22 cellular contexts compared by ENCODE assay signal in genomic region chr3:134338201-134338512, GRCh38. TPM values are rescaled to one million over a fixed set of nuclear protein-coding genes. Genes with fewer than 3 reads are reported as not detected.
DNase-seq lines count a peak whose midpoint lies in the region; ATAC-seq and TF ChIP-seq lines count a peak whose summit lies in the region.
"Had no signal": no experiment of that assay in that cellular context is flagged by ENCODE, and none has a peak within 500 bp of the region (broad histone marks: within the 10 kb centered on the region; RNA-seq: fewer than 3 reads in every experiment).

No MANE protein-coding gene starts in this region.

- H3K9me3 ChIP-seq in neural progenitor cell (ENCODE audit: low read depth) (no peaks in the 10 kb centered on the region), hepatocyte (ENCODE audit: low read depth) (no peaks in the 10 kb centered on the region)
- H3K9me3 ChIP-seq: HAP-1, SJSA1 had no signal

- peak; percentile 28 for ATAC-seq in stimulated activated naive CD8-positive, alpha-beta T cell treated with anti-CD3 and anti-CD28 coated beads, Interleukin-15, amount 100 ng/mL, for 72 hours
- no peak for ATAC-seq in stimulated activated naive CD8-positive, alpha-beta T cell treated with anti-CD3 and anti-CD28 coated beads, Interleukin-15, Interleukin-2, amounts not matched to agents 100 U/mL and 50 U/mL, for 24 hours
- ATAC-seq: Right ventricle myocardium inferior had no signal

- 96% methylated on average over 2 of the region's 2 CpGs for WGBS in hepatocyte (ENCODE audit: low lambda C conversion rate, missing lambda C conversion rate)

- peaks cover 21% of the 10 kb centered on the region for H3K4me1 ChIP-seq in neural progenitor cell
- peaks cover 39% of the 10 kb centered on the region for H3K4me1 ChIP-seq in hepatocyte (ENCODE audit: insufficient read depth)

- no peaks in the 10 kb centered on the region for H3K9me3 Mint-ChIP-seq in stimulated activated naive CD8-positive, alpha-beta T cell treated with anti-CD3 and anti-CD28 coated beads, Interleukin-15, amount 100 ng/mL, for 72 hours
- H3K9me3 Mint-ChIP-seq in neural progenitor cell, result no peaks in the 10 kb centered on the region
- H3K9me3 Mint-ChIP-seq: CD4-positive, CD25-positive, alpha-beta regulatory T cell had no signal

- no peak overlapping the region for H2AFZ ChIP-seq in neural progenitor cell (replicated peaks)
- no peak overlapping the region for H2AFZ ChIP-seq in hepatocyte

- H3K4me1 Mint-ChIP-seq in stimulated activated naive CD8-positive, alpha-beta T cell treated with anti-CD3 and anti-CD28 coated beads, Interleukin-15, amount 100 ng/mL, for 72 hours, result no peaks in the 10 kb centered on the region
- peaks cover 31% of the 10 kb centered on the region for H3K4me1 Mint-ChIP-seq in neural progenitor cell
- H3K4me1 Mint-ChIP-seq: CD4-positive, CD25-positive, alpha-beta regulatory T cell had no signal

- no peak overlapping the region for H3K9ac ChIP-seq in neural progenitor cell

- H3K36me3 ChIP-seq in neural progenitor cell (no peaks in the 10 kb centered on the region), hepatocyte (replicated peaks; ENCODE audit: insufficient read depth, low read depth) (no peaks in the 10 kb centered on the region)
- H3K36me3 ChIP-seq: HAP-1, SJSA1 had no signal

- no peak overlapping the region for H3K27ac Mint-ChIP-seq in stimulated activated naive CD8-positive, alpha-beta T cell treated with anti-CD3 and anti-CD28 coated beads, Interleukin-15, amount 100 ng/mL, for 72 hours
- H3K27ac Mint-ChIP-seq in neural progenitor cell, result peak overlapping the region; percentile 44
- H3K27ac Mint-ChIP-seq: CD4-positive, CD25-positive, alpha-beta regulatory T cell had no signal

- H3K27me3 ChIP-seq in neural progenitor cell, result no peaks in the 10 kb centered on the region
- H3K27me3 ChIP-seq in hepatocyte, result no peaks in the 10 kb centered on the region
- H3K27me3 ChIP-seq: SJSA1 had no signal

- peaks cover 18% of the 10 kb centered on the region for H3F3A ChIP-seq in neural progenitor cell (ENCODE audit: low read depth)

- H3K27ac ChIP-seq in coronary artery, result peak overlapping the region in 1 of 2 donors; percentile 17
- H3K27ac ChIP-seq in neural progenitor cell, result no peak overlapping the region
- no peak overlapping the region for H3K27ac ChIP-seq in hepatocyte
- H3K27ac ChIP-seq: HL-60, SJSA1 had no signal

- H4K20me1 ChIP-seq in neural progenitor cell (ENCODE audit: low read depth) (no peaks in the 10 kb centered on the region), hepatocyte (ENCODE audit: insufficient read depth, poor library complexity, severe bottlenecking) (no peaks in the 10 kb centered on the region)

- no peaks in the 10 kb centered on the region for H3K9me2 ChIP-seq in hepatocyte (replicated peaks; ENCODE audit: insufficient read depth)

- H3K4me3 ChIP-seq in coronary artery (no peak overlapping the region), neural progenitor cell (no peak overlapping the region), hepatocyte (no peak overlapping the region)
- H3K4me3 ChIP-seq: HAP-1, SJSA1 had no signal

- TF ChIP-seq CTCF in coronary artery (IDR thresholded peaks at IDR 0.05), result no peak
- no peak for TF ChIP-seq CTCF in neural progenitor cell (IDR thresholded peaks at IDR 0.05)
- no peak for TF ChIP-seq CTCF in hepatocyte (IDR thresholded peaks at IDR 0.05; ENCODE audit: poor library complexity)

- H3K27me3 Mint-ChIP-seq in stimulated activated naive CD8-positive, alpha-beta T cell treated with anti-CD3 and anti-CD28 coated beads, Interleukin-15, amount 100 ng/mL, for 72 hours, result no peaks in the 10 kb centered on the region
- H3K27me3 Mint-ChIP-seq in neural progenitor cell (ENCODE audit: insufficient read depth, low read depth), result peaks cover 6% of the 10 kb centered on the region
- H3K27me3 Mint-ChIP-seq: CD4-positive, CD25-positive, alpha-beta regulatory T cell had no signal

- H3K4me2 ChIP-seq in neural progenitor cell (no peak overlapping the region), hepatocyte (no peak overlapping the region)

- DNase-seq in stimulated activated naive CD8-positive, alpha-beta T cell treated with anti-CD3 and anti-CD28 coated beads, Interleukin-15, amount 100 ng/mL, for 72 hours, result no peak
- DNase-seq in stimulated activated naive CD8-positive, alpha-beta T cell treated with anti-CD3 and anti-CD28 coated beads, Interleukin-15, Interleukin-2, amounts not matched to agents 100 U/mL and 50 U/mL, for 24 hours, result no peak
- DNase-seq in coronary artery (ENCODE audit: low spot score) (peak; percentile 68), neural progenitor cell (ENCODE audit: low spot score) (no peak), MV-4-11 (lab: John Stamatoyannopoulos, UW) (no peak), SKM-1 treated with dmso at 0.1 percent for 144 hours (lab: John Stamatoyannopoulos, UW; ENCODE audit: unreplicated experiment) (no peak), hepatocyte (ENCODE audit: low spot score) (no peak)
- DNase-seq: CD4-positive, CD25-positive, alpha-beta regulatory T cell; COR-L47; DMS153; KG1; NCI-H1105 treated with DMSO at 0.1 percent for 48 hours; NCI-H2081; NCI-H2171; NCI-H345; NCI-H524; NCI-H82 had no signal

- H3K4me3 Mint-ChIP-seq in stimulated activated naive CD8-positive, alpha-beta T cell treated with anti-CD3 and anti-CD28 coated beads, Interleukin-15, amount 100 ng/mL, for 72 hours, result no peak overlapping the region
- H3K4me3 Mint-ChIP-seq in neural progenitor cell, result no peak overlapping the region
- H3K4me3 Mint-ChIP-seq: CD4-positive, CD25-positive, alpha-beta regulatory T cell had no signal

- H3K36me3 Mint-ChIP-seq in neural progenitor cell, result no peaks in the 10 kb centered on the region
- H3K36me3 Mint-ChIP-seq: CD4-positive, CD25-positive, alpha-beta regulatory T cell had no signal

- H3K79me2 ChIP-seq in neural progenitor cell (ENCODE audit: low read depth) (no peaks in the 10 kb centered on the region), hepatocyte (no peaks in the 10 kb centered on the region)

RNA-seq across cellular contexts. Expression of gene AMOTL2, which starts 36.1 kb away (rescaled TPM):
- total RNA-seq in neural progenitor cell (ENCODE audit: low replicate concordance) (62.9 and 121 TPM in 2 replicates), hepatocyte (71.4 and 81.6 TPM in 2 replicates)
- 63.9 and 74.2 TPM in 2 replicates for polyA plus RNA-seq in hepatocyte
- total RNA-seq: CD4-positive, CD25-positive, alpha-beta regulatory T cell; OCI-LY7 had no signal
- polyA plus RNA-seq: CD4-positive, CD25-positive, alpha-beta regulatory T cell had no signal
